In genomic region chr4:184345573-184345922, GRCh38 we compare ENCODE assay signal across 13 cellular contexts.
DNase-seq lines count a peak whose midpoint lies in the region; ATAC-seq and TF ChIP-seq lines count a peak whose summit lies in the region.
"Had no signal": no experiment of that assay in that cellular context is flagged by ENCODE, and none has a peak within 500 bp of the region (broad histone marks: within the 10 kb centered on the region; RNA-seq: fewer than 3 reads in every experiment).

No MANE protein-coding gene starts in this region.

- H3K9ac ChIP-seq in OCI-LY1 (ENCODE audit: low read length) (peak overlapping the region; percentile 64), neural progenitor cell (no peak overlapping the region)

- H3K4me1 ChIP-seq in OCI-LY1 (ENCODE audit: insufficient read depth, low read length, severe bottlenecking), result peaks cover 78% of the 10 kb centered on the region
- peaks cover 8 to 74% (median 49%) of the 10 kb centered on the region in 12 donors for H3K4me1 ChIP-seq in heart left ventricle
- H3K4me1 ChIP-seq in neural progenitor cell, result peaks cover 7% of the 10 kb centered on the region

- ATAC-seq in heart left ventricle (peak; percentile 56 to 78 (median 74)), HG03280 (IDR thresholded peaks at IDR 0.05; ENCODE audit: unreplicated experiment) (no peak), GM18520 (IDR thresholded peaks at IDR 0.05; ENCODE audit: unreplicated experiment) (no peak)
- ATAC-seq: pancreas had no signal

- peak overlapping the region; percentile 85 for H3K27ac ChIP-seq in OCI-LY1 (ENCODE audit: low read depth, low read length, poor library complexity, severe bottlenecking)
- peak overlapping the region; percentile 47 to 94 (median 82) for H3K27ac ChIP-seq in heart left ventricle
- no peak overlapping the region for H3K27ac ChIP-seq in neural progenitor cell

- H3K9me2 ChIP-seq in OCI-LY1 (ENCODE audit: low read depth, low read length), result no peaks in the 10 kb centered on the region

- TF ChIP-seq POLR2A in heart left ventricle (IDR thresholded peaks at IDR 0.05), result peak in 1 of 2 donors; percentile 50

- H2AFZ ChIP-seq in OCI-LY1 (ENCODE audit: low read length), result peak overlapping the region; percentile 38; the same call in 1 of the 2 replicates
- H2AFZ ChIP-seq in neural progenitor cell (replicated peaks), result no peak overlapping the region

- H3K4me3 ChIP-seq in OCI-LY1 (ENCODE audit: low read depth, low read length, poor library complexity, severe bottlenecking) (no peak overlapping the region), heart left ventricle (no peak overlapping the region), neural progenitor cell (no peak overlapping the region)
- H3K4me3 ChIP-seq: pancreas had no signal

- H3K27ac Mint-ChIP-seq in neural progenitor cell, result peak overlapping the region; percentile 39
- H3K27ac Mint-ChIP-seq: activated naive CD8-positive, alpha-beta T cell had no signal

- H3F3A ChIP-seq in OCI-LY1 (ENCODE audit: insufficient read depth, low read length) (no peaks in the 10 kb centered on the region), neural progenitor cell (ENCODE audit: low read depth) (peaks cover 5% of the 10 kb centered on the region)

- H3K4me3 Mint-ChIP-seq in neural progenitor cell, result no peak overlapping the region
- H3K4me3 Mint-ChIP-seq: activated naive CD8-positive, alpha-beta T cell had no signal

- H3K4me2 ChIP-seq in OCI-LY1 (ENCODE audit: low read length) (no peak overlapping the region; the same call in 1 of the 2 replicates), neural progenitor cell (no peak overlapping the region)

- WGBS in heart left ventricle, 4 donors, result 25 to 43% (median 35%) methylated on average over 3 of the region's 3 CpGs

- H3K4me1 Mint-ChIP-seq in neural progenitor cell, result peaks cover 48% of the 10 kb centered on the region

- H4K20me1 ChIP-seq in OCI-LY1 (ENCODE audit: insufficient read depth, low read length) (no peaks in the 10 kb centered on the region), neural progenitor cell (ENCODE audit: low read depth) (no peaks in the 10 kb centered on the region)

- H3K27me3 Mint-ChIP-seq in neural progenitor cell (ENCODE audit: insufficient read depth, low read depth), result peaks cover 10% of the 10 kb centered on the region
- H3K27me3 Mint-ChIP-seq: activated naive CD8-positive, alpha-beta T cell had no signal

- H3K9me3 ChIP-seq in OCI-LY1 (ENCODE audit: low read length) (no peaks in the 10 kb centered on the region), heart left ventricle (no peaks in the 10 kb centered on the region), neural progenitor cell (ENCODE audit: low read depth) (no peaks in the 10 kb centered on the region)
- H3K9me3 ChIP-seq: pancreas had no signal

- H3K36me3 ChIP-seq in OCI-LY1 (ENCODE audit: insufficient read depth, low read length), result no peaks in the 10 kb centered on the region
- no peaks in the 10 kb centered on the region for H3K36me3 ChIP-seq in heart left ventricle
- no peaks in the 10 kb centered on the region for H3K36me3 ChIP-seq in neural progenitor cell
- H3K36me3 ChIP-seq: pancreas had no signal

- intact Hi-C loops in heart left ventricle (cut with DNase I), result loop anchor here in 6 of 10 donors (2.0 to 10.0 kb wide), 7 partner anchors 37 to 299 kb away; partner anchors contain the start of genes IRF2 (in 5 of the 6), CASP3 (in 1 of the 6) and PRIMPOL (in 1 of the 6)

- no peaks in the 10 kb centered on the region for H3K36me3 Mint-ChIP-seq in neural progenitor cell
- H3K36me3 Mint-ChIP-seq: activated naive CD8-positive, alpha-beta T cell had no signal

- H3K79me2 ChIP-seq in OCI-LY1 (ENCODE audit: insufficient read depth, low read length) (no peaks in the 10 kb centered on the region), neural progenitor cell (ENCODE audit: low read depth) (no peaks in the 10 kb centered on the region)

- TF ChIP-seq CTCF in OCI-LY1 (IDR thresholded peaks at IDR 0.05; ENCODE audit: low read length), result no peak
- no peak for TF ChIP-seq CTCF in heart left ventricle (IDR thresholded peaks at IDR 0.05)
- TF ChIP-seq CTCF in neural progenitor cell (IDR thresholded peaks at IDR 0.05), result no peak

- no peaks in the 10 kb centered on the region for H3K9me3 Mint-ChIP-seq in neural progenitor cell

- DNase-seq in AML-193 (lab: John Stamatoyannopoulos, UW) (peak; percentile 35 to 39), heart left ventricle (peak; percentile 57 to 87 (median 74)), neural progenitor cell (ENCODE audit: low spot score) (no peak), NCI-H446 treated with DMSO at 0.1 percent for 48 hours (lab: John Stamatoyannopoulos, UW) (no peak), OCI-M1 (lab: John Stamatoyannopoulos, UW) (no peak)
- DNase-seq: H7, KBM-7, NCI-H446, pancreas had no signal

- H3K27me3 ChIP-seq in OCI-LY1 (ENCODE audit: insufficient read depth, low read length) (no peaks in the 10 kb centered on the region), heart left ventricle (no peaks in the 10 kb centered on the region), neural progenitor cell (no peaks in the 10 kb centered on the region)
- H3K27me3 ChIP-seq: pancreas had no signal

Comparison
In these comparisons a context has a peak if more than half of its experiments do, and no peak if none do; other contexts are left out.
1. DNase-seq: peak in AML-193 (2 of 2) and heart left ventricle (5 of 5); none in neural progenitor cell (single experiment), NCI-H446 treated with DMSO at 0.1 percent for 48 hours (single experiment) and OCI-M1 (single experiment).
2. ATAC-seq: peak in heart left ventricle (4 of 4); none in HG03280 (single experiment) and GM18520 (single experiment).